In the genomic region with DNA sequence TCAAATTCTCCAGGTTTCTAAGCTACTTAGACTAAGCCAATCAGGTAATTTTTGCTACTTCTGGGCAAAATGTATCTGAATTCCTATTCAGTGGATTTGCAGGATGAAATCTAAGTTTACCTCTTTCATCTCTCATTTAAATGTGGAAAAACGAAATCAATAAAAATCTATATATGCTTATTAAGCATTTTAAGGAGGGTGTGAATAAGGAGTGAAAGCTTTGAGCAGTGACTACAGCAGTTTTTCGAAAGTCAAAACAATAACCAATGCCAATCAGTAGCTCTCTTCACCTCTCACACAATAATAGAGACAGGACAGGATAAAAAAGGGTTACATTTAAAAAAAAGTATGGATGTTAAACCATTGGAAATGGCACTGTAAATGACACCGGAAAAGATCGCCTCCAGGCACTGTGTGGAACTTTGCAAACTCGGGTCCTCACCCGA, we compare ENCODE assay signal across 8 cellular contexts. TPM values are rescaled to one million over a fixed set of nuclear protein-coding genes. Genes with fewer than 3 reads are reported as not detected.
DNase-seq lines count a peak whose midpoint lies in the region; ATAC-seq and TF ChIP-seq lines count a peak whose summit lies in the region.

No MANE protein-coding gene starts in this region.

- CTCF ChIA-PET in CD4-positive, alpha-beta T cell (lab: Charles Lee) = interaction anchor here (0.6 to 2.3 kb wide), 5 partner anchors 19 to 1648 kb away, joined by 3 to 11 read pairs (median 4); no protein-coding TSS in a partner anchor

- no peaks in the 10 kb centered on the region for H3K9me3 ChIP-seq in CD4-positive, alpha-beta T cell (ENCODE audit: control insufficient read depth, low read length)
- H3K9me3 ChIP-seq in left ventricle myocardium inferior (replicated peaks) = no peaks in the 10 kb centered on the region
- no peaks in the 10 kb centered on the region for H3K9me3 ChIP-seq in stomach

- H3K9me3 Mint-ChIP-seq in CD4-positive, alpha-beta T cell = no peaks in the 10 kb centered on the region

- H3K27me3 ChIP-seq in CD4-positive, alpha-beta T cell (ENCODE audit: control insufficient read depth, insufficient read depth, low read length) = no peaks in the 10 kb centered on the region
- no peaks in the 10 kb centered on the region for H3K27me3 ChIP-seq in left ventricle myocardium inferior (ENCODE audit: low read depth)
- H3K27me3 ChIP-seq in stomach = no peaks in the 10 kb centered on the region

- no peak for ATAC-seq in CD4-positive, alpha-beta T cell (ENCODE audit: poor library complexity)
- peak; percentile 19 for ATAC-seq in GM21723 (IDR thresholded peaks at IDR 0.05; ENCODE audit: unreplicated experiment)

- peaks cover 36% of the 10 kb centered on the region for H3K4me1 Mint-ChIP-seq in CD4-positive, alpha-beta T cell (ENCODE audit: low read depth)

- H3K4me1 ChIP-seq in left ventricle myocardium inferior (peaks cover 16% of the 10 kb centered on the region), stomach (peaks cover 5 to 28% (median 13%) of the 10 kb centered on the region in 4 donors)

- intact Hi-C loops in CD4-positive, alpha-beta T cell (cut with DNase I, micrococcal nuclease) = loop anchor here (1.0 to 10.0 kb wide), 5 partner anchors 101 to 1646 kb away; partner anchors contain the start of genes TTK (in 2 of the 2), LCA5 (in 1 of the 2), PHIP (in 1 of the 2) and TENT5A (in 1 of the 2)
- intact Hi-C loops in left ventricle myocardium inferior (cut with micrococcal nuclease) = no loop called here
- intact Hi-C loops in stomach (cut with DNase I; ENCODE audit: low total_unique reads) = no loop called here

- DNase-seq in CD4-positive, alpha-beta T cell = no peak
- DNase-seq in left ventricle myocardium inferior (no peak), stomach (no peak), NCI-H2081 treated with DMSO at 0.1 percent for 48 hours (lab: John Stamatoyannopoulos, UW) (no peak), NCI-H187 (lab: John Stamatoyannopoulos, UW) (no peak), SIG-M5 (lab: John Stamatoyannopoulos, UW) (no peak)

- H3K4me3 ChIP-seq in left ventricle myocardium inferior (peak overlapping the region; percentile 89), stomach (peak overlapping the region; percentile 70 to 85 (median 73))

- TF ChIP-seq CTCF in CD4-positive, alpha-beta T cell (IDR thresholded peaks at IDR 0.05) = no peak
- TF ChIP-seq CTCF in left ventricle myocardium inferior (IDR thresholded peaks at IDR 0.05; ENCODE audit: borderline replicate concordance) = no peak
- no peak for TF ChIP-seq CTCF in stomach (IDR thresholded peaks at IDR 0.05)

- peak overlapping the region; percentile 26 for H3K27ac ChIP-seq in CD4-positive, alpha-beta T cell (ENCODE audit: low read depth, low read length)
- H3K27ac ChIP-seq in left ventricle myocardium inferior (replicated peaks) = peak overlapping the region; percentile 93
- H3K27ac ChIP-seq in stomach = peak overlapping the region; percentile 54 to 91 (median 88)

- TF ChIP-seq EP300 in stomach (IDR thresholded peaks at IDR 0.05) = no peak

- H3K36me3 ChIP-seq in left ventricle myocardium inferior (no peaks in the 10 kb centered on the region), stomach (peaks cover 0 to 1% (median 0%) of the 10 kb centered on the region in 4 donors)

- peak overlapping the region; percentile 93 for H3K4me3 Mint-ChIP-seq in CD4-positive, alpha-beta T cell

- WGBS in stomach, 5 donors = 1 to 3% (median 2%) methylated on average over 6 of the region's 6 CpGs

- POLR2A ChIA-PET in CD4-positive, alpha-beta T cell (lab: Charles Lee) = interaction anchor here (0.6 to 2.1 kb wide), 9 partner anchors 50 to 1647 kb away, joined by 3 to 26 read pairs (median 4); partner anchors contain the start of genes PHIP, TENT5A and TTK

- peak overlapping the region; percentile 80 for H3K27ac Mint-ChIP-seq in CD4-positive, alpha-beta T cell

- peaks cover 15% of the 10 kb centered on the region for H3K27me3 Mint-ChIP-seq in CD4-positive, alpha-beta T cell

- H3K36me3 Mint-ChIP-seq in CD4-positive, alpha-beta T cell (ENCODE audit: low read depth) = peaks cover 5% of the 10 kb centered on the region

- TF ChIP-seq POLR2A in Raji (IDR thresholded peaks at IDR 0.05; ENCODE audit: insufficient read depth, low read depth, low read length) (peak; percentile 91; the same call in 1 of the 2 replicates), stomach (IDR thresholded peaks at IDR 0.05) (no peak)

RNA-seq across cellular contexts. Expression of gene BCKDHB, which starts 0.5 kb away (rescaled TPM):
- total RNA-seq in CD4-positive, alpha-beta T cell = 1 to 10 TPM; 7.8 to 8.1 TPM
- 37.2 TPM for total RNA-seq in left ventricle myocardium inferior
- 10 to 100 TPM; 16.7 to 44.6 (median 26.3) TPM for total RNA-seq in stomach
- 10 to 100 TPM in 2 of 3 donors, 1 to 10 TPM in 1; 7.8 to 16.5 (median 13.1) TPM for polyA plus RNA-seq in stomach

Comparison
In these comparisons a context has a peak if more than half of its experiments do, and no peak if none do; other contexts are left out.
1. H3K27ac ChIP-seq: peak in every context shown above with its lines; median percentile 93 in left ventricle myocardium inferior; 88 in stomach; 26 in CD4-positive, alpha-beta T cell.
2. intact Hi-C loops: an anchor here in CD4-positive, alpha-beta T cell (1.0 to 10.0 kb wide); none called in left ventricle myocardium inferior and stomach.